8 cellular contexts compared by ENCODE assay signal in genomic region chr3:11643212-11644087, GRCh38. TPM values are rescaled to one million over a fixed set of nuclear protein-coding genes. Genes with fewer than 3 reads are reported as not detected.
A peak's percentile ranks its signal among the peaks of the same experiment; 100 is the strongest.
DNase-seq lines count a peak whose midpoint lies in the region; ATAC-seq lines count a peak whose summit lies in the region.

A gene with protein sequence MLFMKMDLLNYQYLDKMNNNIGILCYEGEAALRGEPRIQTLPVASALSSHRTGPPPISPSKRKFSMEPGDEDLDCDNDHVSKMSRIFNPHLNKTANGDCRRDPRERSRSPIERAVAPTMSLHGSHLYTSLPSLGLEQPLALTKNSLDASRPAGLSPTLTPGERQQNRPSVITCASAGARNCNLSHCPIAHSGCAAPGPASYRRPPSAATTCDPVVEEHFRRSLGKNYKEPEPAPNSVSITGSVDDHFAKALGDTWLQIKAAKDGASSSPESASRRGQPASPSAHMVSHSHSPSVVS (minus strand): TSS chr3:11643915. CDS start chr3:11643518, 397 bp downstream.

- H3K27ac ChIP-seq in KOPT-K1 (ENCODE audit: low read depth, low read length, poor library complexity, severe bottlenecking) (peak within 1 kb of the TSS; percentile 90), SJCRH30 (peak within 1 kb of the TSS; percentile 89)

- H3K4me1 ChIP-seq in SJCRH30 (peaks cover 13% of the 10 kb centered on the region), neuron (ENCODE audit: insufficient read depth, low read length) (peaks cover 27% of the 10 kb centered on the region)

- H3K27me3 ChIP-seq in SJCRH30 = no peaks in the 10 kb centered on the region
- H3K27me3 ChIP-seq in neuron (ENCODE audit: insufficient read depth, low read length) = no peaks in the 10 kb centered on the region

- H3K9me3 ChIP-seq in KOPT-K1 (ENCODE audit: insufficient read depth, low read length, poor library complexity, severe bottlenecking) (no peaks in the 10 kb centered on the region), SJCRH30 (replicated peaks) (no peaks in the 10 kb centered on the region), neuron (ENCODE audit: low read length) (no peaks in the 10 kb centered on the region)

- peak; percentile 49 for ATAC-seq in GM21786 (IDR thresholded peaks at IDR 0.05; ENCODE audit: unreplicated experiment)

- peak within 1 kb of the TSS; percentile 70 for H3K4me3 ChIP-seq in SJCRH30
- H3K4me3 ChIP-seq in neuron (ENCODE audit: low read length) = peak within 1 kb of the TSS; percentile 57

- H3K36me3 ChIP-seq in KOPT-K1 (ENCODE audit: insufficient read depth, low read length) (peaks cover 12% of the 10 kb centered on the region; the same call in 1 of the 2 replicates), SJCRH30 (no peaks in the 10 kb centered on the region), neuron (ENCODE audit: insufficient read depth, low read length) (no peaks in the 10 kb centered on the region)

- peak within 1 kb of the TSS; percentile 17 for H2AFZ ChIP-seq in neuron (ENCODE audit: low read depth, low read length)

- peak; percentile 71 for DNase-seq in DMS79 treated with DMSO at 0.1 percent for 48 hours (lab: John Stamatoyannopoulos, UW)
- DNase-seq in SJCRH30 = peak; percentile 92 to 95
- peak; percentile 33 to 44 (median 35) for DNase-seq in activated naive CD4-positive, alpha-beta T cell (lab: John Stamatoyannopoulos, UW)
- DNase-seq in foreskin melanocyte = peak; percentile 91
- DNase-seq in stromal cell of bone marrow (ENCODE audit: low read depth) = peak; percentile 84

RNA-seq across cellular contexts. Expression of the gene that starts here (rescaled TPM):
- total RNA-seq in SJCRH30 (2014; rRNA removed; shearing (Covaris generic)) = 49.3 and 52.7 TPM in 2 replicates

Comparison
In these comparisons a context has a peak if more than half of its experiments do, and no peak if none do; other contexts are left out.
1. Peak in every context shown above with its lines: DNase-seq, ATAC-seq, H3K4me3 ChIP-seq and H3K27ac ChIP-seq.
2. DNase-seq: peak in every context shown above with its lines; median percentile 94 in SJCRH30; 91 in foreskin melanocyte; 84 in stromal cell of bone marrow; 71 in DMS79 treated with DMSO at 0.1 percent for 48 hours; 35 in activated naive CD4-positive, alpha-beta T cell.